In the genomic region with DNA sequence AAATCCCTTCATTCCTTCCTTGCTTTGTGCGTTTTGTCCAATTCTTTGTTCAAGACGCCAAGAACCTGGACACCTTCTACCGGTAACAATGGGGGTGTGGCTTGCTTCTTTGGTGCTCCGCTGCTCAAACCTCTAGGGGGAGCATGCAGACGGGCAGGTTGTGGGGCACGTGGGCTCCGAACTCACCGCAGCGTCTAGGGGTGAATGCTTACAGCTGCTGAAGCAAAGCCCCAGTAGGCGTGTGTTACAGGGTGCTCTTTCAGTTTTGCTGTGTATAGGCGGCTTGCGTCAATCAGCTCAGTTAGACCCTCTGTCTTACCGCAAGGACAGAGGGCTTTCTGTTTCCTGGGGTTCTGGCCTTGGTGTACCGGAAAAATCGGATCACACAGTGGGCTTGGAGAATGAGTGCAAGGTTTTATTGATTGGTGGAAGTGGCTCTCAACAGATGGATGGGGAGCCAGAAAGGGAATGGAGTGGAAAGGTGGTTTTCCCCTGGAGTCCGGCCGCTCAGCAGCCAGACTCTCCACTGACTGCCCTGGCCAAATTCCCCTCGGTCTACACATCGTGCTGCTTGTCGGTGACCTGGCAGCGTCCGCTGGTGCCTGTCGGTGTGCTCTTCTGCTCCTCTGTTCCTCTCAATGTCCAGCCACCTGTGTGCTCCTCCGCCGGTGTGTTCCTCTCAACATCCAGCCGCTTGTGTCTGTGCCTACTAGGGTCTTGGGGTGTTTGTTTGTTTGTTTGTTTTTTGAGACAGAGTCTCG, we compare ENCODE assay signal across 1 cellular context.
TF ChIP-seq lines count a peak whose summit lies in the region.

No MANE protein-coding gene starts in this region.

TF ChIP-seq in K562, 482 proteins besides CTCF, POLR2A, EP300 and RAD21:
- no peak for TF ChIP-seq MAZ (CRISPR knock-in tag; conservative IDR thresholded peaks at IDR 0.05 in 1 of 2, IDR thresholded peaks at IDR 0.05 in 1 of 2)
- TF ChIP-seq, protein P1, sequence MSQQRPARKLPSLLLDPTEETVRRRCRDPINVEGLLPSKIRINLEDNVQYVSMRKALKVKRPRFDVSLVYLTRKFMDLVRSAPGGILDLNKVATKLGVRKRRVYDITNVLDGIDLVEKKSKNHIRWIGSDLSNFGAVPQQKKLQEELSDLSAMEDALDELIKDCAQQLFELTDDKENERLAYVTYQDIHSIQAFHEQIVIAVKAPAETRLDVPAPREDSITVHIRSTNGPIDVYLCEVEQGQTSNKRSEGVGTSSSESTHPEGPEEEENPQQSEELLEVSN (IDR thresholded peaks at IDR 0.05; ENCODE audit: borderline replicate concordance in 1 of 2, extremely low read depth in 1 of 2, insufficient read depth in 1 of 2, insufficient read length in 1 of 2, low read depth in 1 of 2, low read length in 1 of 2, poor library complexity in 1 of 2, severe bottlenecking in 1 of 2) = peak in 1 of 2 experiments; percentile 51
- no peak for TF ChIP-seq ZNF263 (CRISPR knock-in tag; IDR thresholded peaks at IDR 0.05; ENCODE audit: borderline replicate concordance)
- TF ChIP-seq, protein P2, sequence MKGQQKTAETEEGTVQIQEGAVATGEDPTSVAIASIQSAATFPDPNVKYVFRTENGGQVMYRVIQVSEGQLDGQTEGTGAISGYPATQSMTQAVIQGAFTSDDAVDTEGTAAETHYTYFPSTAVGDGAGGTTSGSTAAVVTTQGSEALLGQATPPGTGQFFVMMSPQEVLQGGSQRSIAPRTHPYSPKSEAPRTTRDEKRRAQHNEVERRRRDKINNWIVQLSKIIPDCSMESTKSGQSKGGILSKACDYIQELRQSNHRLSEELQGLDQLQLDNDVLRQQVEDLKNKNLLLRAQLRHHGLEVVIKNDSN (CRISPR knock-in tag; IDR thresholded peaks at IDR 0.05) = peak; percentile 41; the same call in 1 of the 2 replicates
- no peak for TF ChIP-seq CREM (IDR thresholded peaks at IDR 0.05; ENCODE audit: low read depth)
- TF ChIP-seq, protein P3, sequence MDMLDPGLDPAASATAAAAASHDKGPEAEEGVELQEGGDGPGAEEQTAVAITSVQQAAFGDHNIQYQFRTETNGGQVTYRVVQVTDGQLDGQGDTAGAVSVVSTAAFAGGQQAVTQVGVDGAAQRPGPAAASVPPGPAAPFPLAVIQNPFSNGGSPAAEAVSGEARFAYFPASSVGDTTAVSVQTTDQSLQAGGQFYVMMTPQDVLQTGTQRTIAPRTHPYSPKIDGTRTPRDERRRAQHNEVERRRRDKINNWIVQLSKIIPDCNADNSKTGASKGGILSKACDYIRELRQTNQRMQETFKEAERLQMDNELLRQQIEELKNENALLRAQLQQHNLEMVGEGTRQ (CRISPR knock-in tag; IDR thresholded peaks at IDR 0.05) = 0 out of 2 replicates have a peak, but pooled peaks have one; percentile 14
